ENCODE assay signal across 9 cellular contexts in genomic region chr5:64690417-64691151, GRCh38. TPM values are rescaled to one million over a fixed set of nuclear protein-coding genes. Genes with fewer than 3 reads are reported as not detected.
DNase-seq lines count a peak whose midpoint lies in the region; ATAC-seq, FAIRE-seq and TF ChIP-seq lines count a peak whose summit lies in the region.
"Had no signal": no experiment of that assay in that cellular context is flagged by ENCODE, and none has a peak within 500 bp of the region (broad histone marks: within the 10 kb centered on the region; RNA-seq: fewer than 3 reads in every experiment).

Gene SHISAL2B, plus strand, starts transcription at chr5:64690503. Its CDS starts 121 bp downstream, at chr5:64690624.

- no peak for TF ChIP-seq POLR2A in esophagus muscularis mucosa (IDR thresholded peaks at IDR 0.05; ENCODE audit: low read depth)
- no peak for TF ChIP-seq POLR2A in tibial nerve (IDR thresholded peaks at IDR 0.05)

- H3K27me3 ChIP-seq in SJCRH30, result no peaks in the 10 kb centered on the region; the same call in 1 of the 2 replicates
- H3K27me3 ChIP-seq in esophagus muscularis mucosa, result peaks cover 0 to 33% (median 4%) of the 10 kb centered on the region in 4 donors
- H3K27me3 ChIP-seq in pancreas, result peaks cover 0 to 12% (median 2%) of the 10 kb centered on the region in 4 donors
- H3K27me3 ChIP-seq in tibial nerve, result peaks cover 0 to 34% of the 10 kb centered on the region in 2 donors

- peak in 3 of 4 donors; percentile 42 to 79 (median 75) for ATAC-seq in pancreas

- TF ChIP-seq EP300 in esophagus muscularis mucosa (IDR thresholded peaks at IDR 0.05), result no peak
- no peak for TF ChIP-seq EP300 in tibial nerve (IDR thresholded peaks at IDR 0.05)

- peak; percentile 7 for DNase-seq in stimulated activated CD4-positive, alpha-beta T cell treated with anti-CD3 and anti-CD28 coated beads, Interleukin-15, amount 100 ng/mL, for 24 hours
- no peak for DNase-seq in stimulated activated CD4-positive, alpha-beta T cell treated with anti-CD3 and anti-CD28 coated beads, Interleukin-2, amount 100 ng/mL, for 48 hours
- no peak for DNase-seq in SJCRH30
- no peak for DNase-seq in esophagus muscularis mucosa (ENCODE audit: extremely low spot score)
- peak in 3 of 6 donors; percentile 14 to 66 (median 62) for DNase-seq in pancreas
- DNase-seq in globus pallidus (ENCODE audit: low spot score), result no peak
- DNase-seq in NK-92 treated with Interleukin-12 subunit alpha and Interleukin-12 subunit beta, amount 100 ng/mL, for 24 hours (lab: John Stamatoyannopoulos, UW), result no peak
- DNase-seq in tibial nerve (ENCODE audit: low spot score in 2 of 2), result no peak

- no peaks in the 10 kb centered on the region for H3K36me3 ChIP-seq in SJCRH30
- no peaks in the 10 kb centered on the region for H3K36me3 ChIP-seq in esophagus muscularis mucosa
- no peaks in the 10 kb centered on the region for H3K36me3 ChIP-seq in pancreas
- H3K36me3 ChIP-seq in tibial nerve, result no peaks in the 10 kb centered on the region

- H3K4me3 ChIP-seq in SJCRH30, result peak within 1 kb of the TSS; percentile 17
- peak within 1 kb of the TSS; percentile 24 to 42 (median 33) for H3K4me3 ChIP-seq in esophagus muscularis mucosa
- peak within 1 kb of the TSS in 2 of 4 donors; percentile 17 to 32 for H3K4me3 ChIP-seq in pancreas
- peak within 1 kb of the TSS in 1 of 4 donors; percentile 27 for H3K4me3 ChIP-seq in tibial nerve

- no peak for FAIRE-seq in pancreas (lab: Jason Lieb, UNC)
- FAIRE-seq: GM18507 had no signal

- no peak within 1 kb of the TSS for H3K27ac ChIP-seq in SJCRH30
- no peak within 1 kb of the TSS for H3K27ac ChIP-seq in esophagus muscularis mucosa (replicated peaks in 1 of 4)
- H3K27ac ChIP-seq in pancreas, result no peak within 1 kb of the TSS
- no peak within 1 kb of the TSS for H3K27ac ChIP-seq in tibial nerve

- H3K4me1 ChIP-seq in SJCRH30 (no peaks in the 10 kb centered on the region), esophagus muscularis mucosa (peaks cover 7 to 15% (median 11%) of the 10 kb centered on the region in 4 donors), pancreas (no peaks in the 10 kb centered on the region), tibial nerve (peaks cover 0 to 14% (median 7%) of the 10 kb centered on the region in 4 donors)

- intact Hi-C loops in esophagus muscularis mucosa (cut with DNase I) (no loop called here), pancreas (cut with DNase I) (no loop called here)

- TF ChIP-seq CTCF in esophagus muscularis mucosa (IDR thresholded peaks at IDR 0.05) (no peak), pancreas (IDR thresholded peaks at IDR 0.05) (no peak), tibial nerve (IDR thresholded peaks at IDR 0.05) (no peak)

- WGBS in esophagus muscularis mucosa, result under 1% methylated on average over 47 of the region's 71 CpGs
- WGBS in pancreas, 2 donors, result 1% methylated on average over 48 to 71 of the region's 71 CpGs
- WGBS in tibial nerve, 2 donors, result 1 to 2% methylated on average over 40 to 53 of the region's 71 CpGs

- H3K9me3 ChIP-seq in SJCRH30 (replicated peaks) (no peaks in the 10 kb centered on the region), esophagus muscularis mucosa (no peaks in the 10 kb centered on the region), pancreas (no peaks in the 10 kb centered on the region), tibial nerve (no peaks in the 10 kb centered on the region)

RNA-seq across cellular contexts. Expression of gene SHISAL2B, which starts in this region (rescaled TPM):
- not detected in 2 replicates for total RNA-seq in SJCRH30 (2014; rRNA removed; shearing (Covaris generic))
- not detected for total RNA-seq in esophagus muscularis mucosa
- 1 to 10 TPM; 1.2 to 4.4 (median 2.1) TPM for total RNA-seq in pancreas
- 10 to 100 TPM; 14.3 to 69.8 TPM for polyA plus RNA-seq in pancreas
- not detected for total RNA-seq in tibial nerve
